In the genomic region with DNA sequence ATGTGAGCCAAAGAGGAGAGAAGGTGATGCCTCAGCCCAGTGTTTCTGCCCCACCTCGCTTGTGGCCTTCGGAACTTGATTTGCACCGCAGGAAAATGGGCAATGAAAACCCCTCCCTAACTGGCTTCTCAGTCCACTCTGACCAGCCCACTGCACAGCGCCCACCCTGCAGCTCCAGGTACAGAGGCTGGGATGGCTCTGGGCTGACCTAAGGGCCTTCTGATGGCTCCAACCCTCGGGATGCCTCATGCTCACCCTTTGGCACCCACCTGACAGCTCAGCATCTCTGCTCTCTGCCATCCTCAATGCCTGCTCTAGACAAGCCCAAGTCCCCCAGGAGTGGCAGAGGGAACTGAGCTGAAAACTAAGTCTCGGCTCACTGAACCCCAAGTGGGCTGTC, we compare ENCODE assay signal across 11 cellular contexts. TPM values are rescaled to one million over a fixed set of nuclear protein-coding genes. Genes with fewer than 3 reads are reported as not detected.
DNase-seq lines count a peak whose midpoint lies in the region; ATAC-seq, FAIRE-seq and TF ChIP-seq lines count a peak whose summit lies in the region.
"Not testable (repeated sequence)": the region's sequence is repeated elsewhere in the genome, so short reads cannot be mapped to it uniquely, and the experiment has no call there.
"Had no signal": no experiment of that assay in that cellular context is flagged by ENCODE, and none has a peak within 500 bp of the region (broad histone marks: within the 10 kb centered on the region; RNA-seq: fewer than 3 reads in every experiment).

No MANE protein-coding gene starts in this region.

- POLR2A ChIA-PET in A549 (lab: Yijun Ruan, JAX); HepG2 (lab: Yijun Ruan, JAX): not testable (repeated sequence)

- not testable (repeated sequence) for H3K36me3 Mint-ChIP-seq in stimulated activated memory B cell treated with anti-CD40 and anti-IgM and Interleukin-4, amounts not matched to agents 10 μg/mL and 1 μg/mL and 100 μg/mL, for 72 hours

- not testable (repeated sequence) for H3K27me3 Mint-ChIP-seq in stimulated activated memory B cell treated with anti-CD40 and anti-IgM and Interleukin-4, amounts not matched to agents 10 μg/mL and 1 μg/mL and 100 μg/mL, for 72 hours

- not testable (repeated sequence) for H3K4me3 ChIP-seq in A549; HepG2 (replicated peaks in 1 of 3; ENCODE audit: insufficient read depth in 1 of 3, low read depth in 2 of 3, low read length in 3 of 3); mucosa of descending colon; upper lobe of left lung

- not testable (repeated sequence) for H3K36me3 ChIP-seq in HepG2 (replicated peaks in 1 of 2; ENCODE audit: control insufficient read depth in 1 of 2, insufficient read depth in 2 of 2, low read length in 2 of 2); mucosa of descending colon (ENCODE audit: low read depth); upper lobe of left lung

- not testable (repeated sequence) for H3K27me3 ChIP-seq in HepG2 (ENCODE audit: control insufficient read depth in 1 of 2, insufficient read depth in 2 of 2, low read length in 2 of 2); upper lobe of left lung

- not testable (repeated sequence) for TF ChIP-seq RAD21 in A549 (conservative IDR thresholded peaks at IDR 0.05 in 1 of 2, IDR thresholded peaks at IDR 0.05 in 1 of 2); HepG2 (CRISPR knock-in tag; IDR thresholded peaks at IDR 0.05)

- not testable (repeated sequence) for H3K9me3 Mint-ChIP-seq in stimulated activated memory B cell treated with anti-CD40 and anti-IgM and Interleukin-4, amounts not matched to agents 10 μg/mL and 1 μg/mL and 100 μg/mL, for 72 hours

- H3K9ac ChIP-seq in HepG2 (ENCODE audit: insufficient read depth, low read depth, low read length): not testable (repeated sequence)

- not testable (repeated sequence) for H3K27ac Mint-ChIP-seq in stimulated activated memory B cell treated with anti-CD40 and anti-IgM and Interleukin-4, amounts not matched to agents 10 μg/mL and 1 μg/mL and 100 μg/mL, for 72 hours

- FAIRE-seq in A549 (lab: Jason Lieb, UNC); HepG2 (lab: Jason Lieb, UNC): not testable (repeated sequence)

- no CpG with 5 or more reads among the region's 6 CpGs for WGBS in A549 (ENCODE audit: missing lambda C conversion rate)
- WGBS in HepG2 (ENCODE audit: low lambda C conversion rate): no CpG with 5 or more reads among the region's 6 CpGs
- no CpG with 5 or more reads among the region's 6 CpGs for WGBS in upper lobe of left lung, 2 donors

- intact Hi-C loops in Right ventricle myocardium inferior (cut with DNase I); left colon (cut with DNase I, micrococcal nuclease); HepG2 (cut with micrococcal nuclease; ENCODE audit: unreplicated experiment); mucosa of descending colon (cut with DNase I, micrococcal nuclease): not testable (repeated sequence)

- not testable (repeated sequence) for H3K79me2 ChIP-seq in HepG2 (ENCODE audit: insufficient read depth, low read length)

- peak; percentile 36 to 48; a peak in 3 of 6 replicates for ATAC-seq in A549
- ATAC-seq in Right ventricle myocardium inferior: peak; percentile 16
- ATAC-seq in left colon: peak; percentile 21
- ATAC-seq in HepG2: peak; percentile 23; the same call in 1 of the 3 replicates
- ATAC-seq in mucosa of descending colon: peak; percentile 23
- peak; percentile 31 for ATAC-seq in stimulated activated memory B cell treated with anti-CD40 and anti-IgM and Interleukin-4, amounts not matched to agents 10 μg/mL and 1 μg/mL and 100 μg/mL, for 72 hours
- peak; percentile 21 to 22 for ATAC-seq in upper lobe of left lung (ENCODE audit: low FRiP score in 2 of 2)

- not testable (repeated sequence) for H3K4me1 ChIP-seq in A549; HepG2 (ENCODE audit: insufficient read depth, low read length); mucosa of descending colon (ENCODE audit: low read depth); upper lobe of left lung

- H3K4me3 Mint-ChIP-seq in stimulated activated memory B cell treated with anti-CD40 and anti-IgM and Interleukin-4, amounts not matched to agents 10 μg/mL and 1 μg/mL and 100 μg/mL, for 72 hours: not testable (repeated sequence)

- in situ Hi-C loops in HepG2 (cut with HindIII; ENCODE audit: extremely low pct_ligation_motif_present, low pct_unique_long_range_greater_than_20kb): not testable (repeated sequence)

- not testable (repeated sequence) for H3K4me1 Mint-ChIP-seq in stimulated activated memory B cell treated with anti-CD40 and anti-IgM and Interleukin-4, amounts not matched to agents 10 μg/mL and 1 μg/mL and 100 μg/mL, for 72 hours

- not testable (repeated sequence) for TF ChIP-seq POLR2A in A549 (IDR thresholded peaks at IDR 0.05; ENCODE audit: low read length); HepG2 (IDR thresholded peaks at IDR 0.05; ENCODE audit: insufficient read depth in 1 of 2, low read depth in 2 of 2, low read length in 2 of 2); upper lobe of left lung (IDR thresholded peaks at IDR 0.05)

- not testable (repeated sequence) for H3K27ac ChIP-seq in A549; HepG2 (ENCODE audit: extremely low read length, insufficient read depth, low read length); upper lobe of left lung

- not testable (repeated sequence) for BruUV-seq in HepG2 (replicated peaks; lab: Mats Ljungman, UMichigan)

- CTCF ChIA-PET in A549 (lab: Yijun Ruan, JAX); HepG2 (lab: Yijun Ruan, JAX; ENCODE audit: low intra/inter-chr PET ratio, low total read pairs): not testable (repeated sequence)

- H4K20me1 ChIP-seq in HepG2 (ENCODE audit: insufficient read depth, low read length): not testable (repeated sequence)

- not testable (repeated sequence) for TF ChIP-seq CTCF in A549 (IDR thresholded peaks at IDR 0.05); HepG2 (CRISPR knock-in tag; IDR thresholded peaks at IDR 0.05); mucosa of descending colon (IDR thresholded peaks at IDR 0.05); upper lobe of left lung (IDR thresholded peaks at IDR 0.05)

- not testable (repeated sequence) for H3K4me2 ChIP-seq in A549; HepG2 (ENCODE audit: low read depth, low read length)

- H3K9me3 ChIP-seq in A549; HepG2 (ENCODE audit: low read length); mucosa of descending colon; upper lobe of left lung: not testable (repeated sequence)

- not testable (repeated sequence) for DNase-seq in A549 (ENCODE audit: low read depth in 1 of 2, low spot score in 1 of 2); Right ventricle myocardium inferior (ENCODE audit: missing footprints); left colon; HepG2 (ENCODE audit: low spot score); mucosa of descending colon; upper lobe of left lung

- not testable (repeated sequence) for H2AFZ ChIP-seq in HepG2 (ENCODE audit: low read length)

- TF ChIP-seq EP300 in A549 (IDR thresholded peaks at IDR 0.05); HepG2 (IDR thresholded peaks at IDR 0.05; ENCODE audit: low read depth in 2 of 2, low read length in 2 of 2); HepG2 (CRISPR knock-in tag; IDR thresholded peaks at IDR 0.05; ENCODE audit: borderline replicate concordance); upper lobe of left lung (IDR thresholded peaks at IDR 0.05): not testable (repeated sequence)

RNA-seq across cellular contexts. Expression of gene TUBB8B, which starts 36.2 kb away (rescaled TPM):
- polyA plus RNA-seq in A549 (2011; rRNA removed) (not detected in 2 replicates), A549 (2017; fragmentation: RNase III; extraction: RNeasy Plus Mini Kit Qiagen cat#74134 plus additional on column Dnase treatment) (not detected in 3 replicates), HepG2 (2011; rRNA removed) (4.4 and 6.7 TPM in 2 replicates)
- polyA plus RNA-seq in A549 (2012; cell fraction: cytosol; rRNA removed): 0.04 TPM in 1 of 2 replicates, not detected in the other
- 0.16 and 0.25 TPM in 2 replicates for polyA plus RNA-seq in A549 (2012; cell fraction: nucleus; rRNA removed)
- not detected in 2 replicates for polyA minus RNA-seq in A549 (2011; rRNA and poly(A)+ RNA removed)
- total RNA-seq in Right ventricle myocardium inferior (not detected), left colon (under 1 TPM in 1 of 2 donors, not detected in 1; 0.34 TPM), HepG2 (2016; rRNA removed; fragmentation: Illumina TruSeq; extraction: Trizol) (0.71 and 0.98 TPM in 2 replicates), mucosa of descending colon (1 to 10 TPM in 1 of 3 donors, under 1 TPM in 1, not detected in 1; 0.55 to 1.2 TPM), upper lobe of left lung (1 to 10 TPM in 2 of 6 donors, under 1 TPM in 1, not detected in 3; 0.34 to 1.4 (median 1.0) TPM)
- 0.51 and 0.88 TPM in 2 replicates for total RNA-seq in HepG2 (2016; cell fraction: cytosol; rRNA removed; fragmentation: Illumina TruSeq; extraction: Trizol; ENCODE audit: low read depth)
- 0.71 and 0.74 TPM in 2 replicates for total RNA-seq in HepG2 (2016; cell fraction: insoluble cytoplasmic fraction; rRNA removed; fragmentation: Illumina TruSeq; extraction: Trizol)
- total RNA-seq in HepG2 (2016; cell fraction: membrane; rRNA removed; fragmentation: Illumina TruSeq; extraction: Trizol): 1.3 and 1.4 TPM in 2 replicates
- not detected in 2 replicates for total RNA-seq in HepG2 (2016; cell fraction: nucleus; rRNA removed; fragmentation: Illumina TruSeq; extraction: Trizol)
- 2.2 and 6.5 TPM in 2 replicates for polyA plus RNA-seq in HepG2 (2011; cell fraction: cytosol; rRNA removed)
- polyA plus RNA-seq in HepG2 (2011; cell fraction: nucleus; rRNA removed): 5.7 and 15.2 TPM in 2 replicates
- polyA plus RNA-seq in HepG2 (2012): 0.51 and 2.7 TPM in 2 replicates
- 0.77 and 1.1 TPM in 2 replicates for polyA plus RNA-seq in HepG2 (2016; cell fraction: cytosol; fragmentation: Illumina TruSeq; extraction: Trizol; ENCODE audit: low read depth)
- polyA plus RNA-seq in HepG2 (2016; cell fraction: insoluble cytoplasmic fraction; fragmentation: Illumina TruSeq; extraction: Trizol; ENCODE audit: low read depth): 0.75 and 0.88 TPM in 2 replicates
- 1.4 and 2.1 TPM in 2 replicates for polyA plus RNA-seq in HepG2 (2016; cell fraction: membrane; fragmentation: Illumina TruSeq; extraction: Trizol; ENCODE audit: low read depth)
- polyA plus RNA-seq in HepG2 (2016; cell fraction: nucleus; fragmentation: Illumina TruSeq; extraction: Trizol; ENCODE audit: insufficient read depth, low read depth): 2.2 and 2.4 TPM in 2 replicates
- 0.65 and 4.4 TPM in 2 replicates for polyA minus RNA-seq in HepG2 (2011; rRNA and poly(A)+ RNA removed; ENCODE audit: low replicate concordance)
- not detected in 2 replicates for polyA minus RNA-seq in HepG2 (2011; cell fraction: cytosol; rRNA and poly(A)+ RNA removed)
- 0.99 and 1.4 TPM in 2 replicates for polyA minus RNA-seq in HepG2 (2011; cell fraction: nucleus; rRNA and poly(A)+ RNA removed)
- total RNA-seq: CD4-positive, alpha-beta T cell; CD8-positive, alpha-beta memory T cell; GM12878; GM23248 had no signal
- polyA plus RNA-seq: CD8-positive, alpha-beta memory T cell; GM12878; GM23248 had no signal
